Comparison of ENCODE assay signal across 15 cellular contexts in the genomic region with DNA sequence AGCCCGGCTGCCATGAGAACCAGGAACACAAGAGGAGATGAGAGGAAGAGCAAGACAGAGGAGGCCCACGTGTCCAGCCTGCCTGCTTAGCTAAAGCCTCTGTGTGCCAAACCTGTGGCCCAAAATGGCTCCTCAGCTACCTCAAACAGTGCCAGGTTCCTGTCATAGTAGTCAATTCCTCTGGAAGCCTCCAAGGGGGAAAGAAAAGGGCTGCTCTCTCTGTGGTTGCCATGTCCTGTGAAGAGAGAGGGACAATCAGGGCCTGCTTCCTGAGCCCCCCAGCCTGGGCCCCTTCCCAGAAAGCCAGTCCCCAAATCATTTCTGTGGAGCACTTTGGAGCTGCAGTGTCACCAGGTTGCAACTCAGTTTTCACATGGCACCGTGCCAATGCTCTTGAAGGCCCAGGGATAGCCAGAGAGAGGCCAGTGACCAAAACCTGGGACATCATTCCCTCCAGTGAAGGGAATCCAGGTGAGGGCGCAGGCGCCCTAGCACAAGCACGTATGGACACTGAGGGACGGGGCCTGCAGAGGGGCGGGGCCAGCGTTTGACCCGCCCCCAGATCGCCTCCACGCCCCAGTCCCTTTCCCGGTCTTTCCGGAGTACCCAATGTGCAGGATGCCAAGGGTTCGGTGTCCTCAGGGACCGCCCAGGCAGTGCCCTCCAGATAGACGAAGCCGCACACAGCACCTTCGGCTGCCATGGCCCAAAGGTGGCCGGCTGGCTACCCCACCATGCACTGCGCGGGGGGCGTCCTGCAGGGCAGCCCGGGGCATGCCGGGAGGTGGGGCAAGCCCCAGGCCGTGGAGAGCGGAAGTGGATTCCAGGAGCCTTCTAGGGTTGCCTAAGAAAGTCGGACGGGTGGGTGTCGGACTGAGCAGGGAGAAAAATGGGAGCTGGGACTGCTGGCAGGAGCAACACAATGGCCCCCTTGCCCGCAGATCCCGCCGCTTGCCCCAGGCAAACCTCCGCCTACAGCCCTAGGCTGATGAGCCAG. TPM values are rescaled to one million over a fixed set of nuclear protein-coding genes. Genes with fewer than 3 reads are reported as not detected.
A peak's percentile ranks its signal among the peaks of the same experiment; 100 is the strongest.
DNase-seq lines count a peak whose midpoint lies in the region; ATAC-seq, FAIRE-seq and TF ChIP-seq lines count a peak whose summit lies in the region.
"Had no signal": no experiment of that assay in that cellular context is flagged by ENCODE, and none has a peak within 500 bp of the region (broad histone marks: within the 10 kb centered on the region; RNA-seq: fewer than 3 reads in every experiment).

No MANE protein-coding gene starts in this region.

- POLR2A ChIA-PET in MCF 10A (lab: Yijun Ruan, JAX), result interaction anchor here (0.9 to 1.6 kb wide), 4 partner anchors 9 to 121 kb away, joined by 3 to 6 read pairs (median 3); partner anchors contain the start of genes NFATC3 and PSMB10

- peak overlapping the region in 1 of 3 donors; percentile 10 for H3K4me3 ChIP-seq in breast epithelium
- no peak overlapping the region for H3K4me3 ChIP-seq in fibroblast of pulmonary artery (replicated peaks; ENCODE audit: low read depth, low read length)
- peak overlapping the region; percentile 1 to 34 for H3K4me3 ChIP-seq in muscle layer of colon (ENCODE audit: low read depth in 1 of 2, low read length in 2 of 2)
- peak overlapping the region in 1 of 2 donors; percentile 15 for H3K4me3 ChIP-seq in vagina
- H3K4me3 ChIP-seq: Peyer's patch had no signal

- no peaks in the 10 kb centered on the region for H3K9me3 Mint-ChIP-seq in MCF 10A (ENCODE audit: unreplicated experiment)
- H3K9me3 Mint-ChIP-seq: activated naive CD4-positive, alpha-beta T cell treated with anti-CD3 and anti-CD28 coated beads, Interleukin-2, amount 50 U/mL, for 72 hours; mesothelial cell of epicardium had no signal

- H3K27me3 ChIP-seq in breast epithelium, result no peaks in the 10 kb centered on the region
- H3K27me3 ChIP-seq in muscle layer of colon (ENCODE audit: control insufficient read depth in 1 of 2, insufficient read depth in 2 of 2, low read length in 2 of 2), result no peaks in the 10 kb centered on the region
- no peaks in the 10 kb centered on the region for H3K27me3 ChIP-seq in vagina
- H3K27me3 ChIP-seq: Peyer's patch had no signal

- intact Hi-C loops in breast epithelium (cut with DNase I; ENCODE audit: low total_unique reads) (no loop called here), MCF 10A (cut with micrococcal nuclease) (no loop called here), vagina (cut with DNase I) (no loop called here)

- no peak overlapping the region for H3K9ac ChIP-seq in muscle layer of colon (ENCODE audit: low read length)

- BruUV-seq in MCF 10A (replicated peaks; lab: Mats Ljungman, UMichigan), result no TSS peak

- no peak for TF ChIP-seq POLR2A in breast epithelium (IDR thresholded peaks at IDR 0.05)
- no peak for TF ChIP-seq POLR2A in vagina (IDR thresholded peaks at IDR 0.05)
- no peak for TF ChIP-seq POLR2A in GM12891 (IDR thresholded peaks at IDR 0.05; ENCODE audit: low read depth, low read length)

- H3K4me3 Mint-ChIP-seq in MCF 10A (ENCODE audit: unreplicated experiment), result no peak overlapping the region
- H3K4me3 Mint-ChIP-seq: mesothelial cell of epicardium had no signal

- H3K27me3 Mint-ChIP-seq in MCF 10A (ENCODE audit: insufficient read depth, unreplicated experiment), result no peaks in the 10 kb centered on the region

- H3K4me1 ChIP-seq in breast epithelium (peaks cover 25 to 35% of the 10 kb centered on the region in 2 donors), muscle layer of colon (ENCODE audit: insufficient read depth, low read length) (peaks cover 55% of the 10 kb centered on the region), vagina (peaks cover 89% of the 10 kb centered on the region)

- ATAC-seq in HG03432 (IDR thresholded peaks at IDR 0.05; ENCODE audit: unreplicated experiment), result no peak
- ATAC-seq: activated naive CD4-positive, alpha-beta T cell treated with anti-CD3 and anti-CD28 coated beads, Interleukin-2, amount 50 U/mL, for 72 hours had no signal

- no peak for TF ChIP-seq CTCF in breast epithelium (IDR thresholded peaks at IDR 0.05)
- TF ChIP-seq CTCF in MCF 10A (IDR thresholded peaks at IDR 0.05; ENCODE audit: unreplicated experiment), result no peak
- no peak for TF ChIP-seq CTCF in fibroblast of pulmonary artery (IDR thresholded peaks at IDR 0.05; ENCODE audit: low read length, missing control alignments)
- TF ChIP-seq CTCF in vagina (IDR thresholded peaks at IDR 0.05), result no peak

- H3K27ac Mint-ChIP-seq in MCF 10A (ENCODE audit: low read depth, unreplicated experiment), result no peak overlapping the region
- H3K27ac Mint-ChIP-seq: activated naive CD4-positive, alpha-beta T cell treated with anti-CD3 and anti-CD28 coated beads, Interleukin-2, amount 50 U/mL, for 72 hours had no signal

- H3K36me3 Mint-ChIP-seq in MCF 10A (ENCODE audit: insufficient read depth, unreplicated experiment), result peaks cover 57% of the 10 kb centered on the region

- peak overlapping the region; percentile 23 to 90 for H3K27ac ChIP-seq in breast epithelium
- peak overlapping the region; percentile 48 for H3K27ac ChIP-seq in muscle layer of colon (ENCODE audit: low read depth, low read length)
- peak overlapping the region; percentile 24 for H3K27ac ChIP-seq in vagina

- H3K4me1 Mint-ChIP-seq in MCF 10A (ENCODE audit: insufficient read depth, unreplicated experiment), result peaks cover 63% of the 10 kb centered on the region

- CTCF ChIA-PET in MCF 10A (lab: Yijun Ruan, JAX), result interaction anchor here (0.6 to 1.9 kb wide), 4 partner anchors 23 to 289 kb away, joined by 3 to 5 read pairs (median 4); no protein-coding TSS in a partner anchor

- DNase-seq in breast epithelium (ENCODE audit: low spot score in 2 of 2) (no peak), MCF 10A (ENCODE audit: unreplicated experiment) (no peak), fibroblast of pulmonary artery (ENCODE audit: low read depth) (peak; percentile 15), vagina (ENCODE audit: extremely low spot score in 2 of 2) (no peak), GM12891 (ENCODE audit: insufficient read length, low spot score) (no peak), NCI-H1930 (lab: John Stamatoyannopoulos, UW) (no peak)
- DNase-seq: DMS79, glutamatergic neuron, Peyer's patch, T1000 had no signal

- H3K36me3 ChIP-seq in breast epithelium (no peaks in the 10 kb centered on the region), muscle layer of colon (ENCODE audit: insufficient read depth, low read length) (peaks cover 48% of the 10 kb centered on the region), vagina (peaks cover 0 to 29% of the 10 kb centered on the region in 2 donors)

- FAIRE-seq in GM12891 (lab: Jason Lieb, UNC), result no peak

- H3K9me3 ChIP-seq in breast epithelium (no peaks in the 10 kb centered on the region), muscle layer of colon (ENCODE audit: low read length) (no peaks in the 10 kb centered on the region), vagina (no peaks in the 10 kb centered on the region)
- H3K9me3 ChIP-seq: Peyer's patch had no signal

TF ChIP-seq in GM12891, 5 proteins besides CTCF, POLR2A, EP300 and RAD21:
- TF ChIP-seq POU2F2 (IDR thresholded peaks at IDR 0.05; ENCODE audit: low read depth, low read length) (no peak), TAF1 (IDR thresholded peaks at IDR 0.05; ENCODE audit: low read depth, low read length) (no peak), SPI1 (IDR thresholded peaks at IDR 0.05; ENCODE audit: low read depth, low read length) (no peak), POLR2AphosphoS5 (IDR thresholded peaks at IDR 0.05; ENCODE audit: low read depth, low read length) (no peak), PAX5 (IDR thresholded peaks at IDR 0.05; ENCODE audit: insufficient read depth, low read length, severe bottlenecking) (no peak)

RNA-seq across cellular contexts. Expression of gene SLC12A4, which starts 4.8 kb away (rescaled TPM):
- total RNA-seq in breast epithelium (10 to 100 TPM; 32.1 to 64.9 (median 53.6) TPM), MCF 10A (2022) (107 TPM in 2 replicates), vagina (43.2 TPM)
- 18.0 TPM for polyA plus RNA-seq in GM12891 (2012; ENCODE audit: low read depth, missing spikeins)

RNA-seq across cellular contexts. Expression of gene DPEP3, which starts 16.7 kb away (rescaled TPM):
- under 1 TPM in 1 of 3 donors, not detected in 2; 0.29 TPM for total RNA-seq in breast epithelium
- not detected in 2 replicates for total RNA-seq in MCF 10A (2022)
- not detected for total RNA-seq in vagina
- polyA plus RNA-seq in GM12891 (2012; ENCODE audit: low read depth, missing spikeins), result 0.04 TPM
- total RNA-seq: mesothelial cell of epicardium, Peyer's patch, renal cortical epithelial cell had no signal

RNA-seq across cellular contexts. Expression of gene LCAT, which starts 19.7 kb away (rescaled TPM):
- 10 to 100 TPM; 11.8 to 18.6 (median 15.4) TPM for total RNA-seq in breast epithelium
- total RNA-seq in MCF 10A (2022), result 35.3 and 44.5 TPM in 2 replicates
- 33.4 TPM for total RNA-seq in vagina
- 7.0 TPM for polyA plus RNA-seq in GM12891 (2012; ENCODE audit: low read depth, missing spikeins)

RNA-seq across cellular contexts. Expression of gene PSMB10, which starts 27.0 kb away (rescaled TPM):
- 10 to 100 TPM; 32.1 to 46.2 (median 34.1) TPM for total RNA-seq in breast epithelium
- 20.3 and 32.7 TPM in 2 replicates for total RNA-seq in MCF 10A (2022)
- total RNA-seq in vagina, result 45.2 TPM
- polyA plus RNA-seq in GM12891 (2012; ENCODE audit: low read depth, missing spikeins), result 205 TPM

RNA-seq across cellular contexts. Expression of gene CTRL, which starts 32.0 kb away (rescaled TPM):
- 1 to 10 TPM; 1.0 to 2.6 (median 1.8) TPM for total RNA-seq in breast epithelium
- total RNA-seq in MCF 10A (2022), result 0.52 and 1.6 TPM in 2 replicates
- 3.2 TPM for total RNA-seq in vagina
- 1.8 TPM for polyA plus RNA-seq in GM12891 (2012; ENCODE audit: low read depth, missing spikeins)
